In genomic region chr3:114356084-114357009, GRCh38 we compare ENCODE assay signal across 28 cellular contexts.
DNase-seq lines count a peak whose midpoint lies in the region; ATAC-seq and TF ChIP-seq lines count a peak whose summit lies in the region.
"Had no signal": no experiment of that assay in that cellular context is flagged by ENCODE, and none has a peak within 500 bp of the region (broad histone marks: within the 10 kb centered on the region; RNA-seq: fewer than 3 reads in every experiment).

No MANE protein-coding gene starts in this region.

- no peaks in the 10 kb centered on the region for H3K36me3 Mint-ChIP-seq in activated CD4-positive, alpha-beta T cell treated with anti-CD3 and anti-CD28 coated beads for 36 hours (ENCODE audit: low read depth)
- no peaks in the 10 kb centered on the region for H3K36me3 Mint-ChIP-seq in stimulated activated effector memory CD8-positive, alpha-beta T cell treated with anti-CD3 and anti-CD28 coated beads, Interleukin-12 subunit alpha, Interleukin-12 subunit beta, amount 100 ng/mL, for 72 hours
- H3K36me3 Mint-ChIP-seq in progenitor cell of endocrine pancreas (ENCODE audit: insufficient read depth), result peaks cover 8% of the 10 kb centered on the region

- no peak overlapping the region for H3K4me3 Mint-ChIP-seq in activated CD4-positive, alpha-beta T cell treated with anti-CD3 and anti-CD28 coated beads for 36 hours
- H3K4me3 Mint-ChIP-seq in stimulated activated effector memory CD8-positive, alpha-beta T cell treated with anti-CD3 and anti-CD28 coated beads, Interleukin-12 subunit alpha, Interleukin-12 subunit beta, amount 100 ng/mL, for 72 hours, result no peak overlapping the region
- H3K4me3 Mint-ChIP-seq in progenitor cell of endocrine pancreas (ENCODE audit: low read depth), result no peak overlapping the region
- H3K4me3 Mint-ChIP-seq: activated T-cell treated with anti-CD3 and anti-CD28 coated beads, Interleukin-2, amount 50 U/mL, for 24 hours; CD4-positive, alpha-beta T cell; stimulated activated naive B cell treated with anti-CD40 and anti-IgM and Interleukin-4, amounts not matched to agents 10 μg/mL and 1 μg/mL and 100 μg/mL, for 72 hours had no signal

- DNase-seq in activated CD4-positive, alpha-beta T cell treated with anti-CD3 and anti-CD28 coated beads for 36 hours, result no peak
- DNase-seq in activated CD4-positive, alpha-beta T cell treated with anti-CD3 and anti-CD28 coated beads, Interleukin-2, amount 50 U/mL, for 1 hour, result no peak
- DNase-seq in NCI-H69 (lab: John Stamatoyannopoulos, UW) (peak; percentile 3), left cardiac atrium (no peak), progenitor cell of endocrine pancreas (ENCODE audit: low spot score, unreplicated experiment) (no peak)
- DNase-seq in stimulated activated effector memory CD8-positive, alpha-beta T cell treated with anti-CD3 and anti-CD28 coated beads, Interleukin-12 subunit alpha, Interleukin-12 subunit beta, amount 100 ng/mL, for 72 hours (ENCODE audit: low spot score in 2 of 2), result no peak
- DNase-seq: 8988T; activated CD4-positive, CD25-positive, alpha-beta regulatory T cell treated with anti-CD3 and anti-CD28 coated beads, Interleukin-2, amount 50 U/mL, for 72 hours; activated T-cell treated with anti-CD3 and anti-CD28 coated beads, Interleukin-2, amount 50 U/mL, for 24 hours; brain microvascular endothelial cell; CD4-positive, alpha-beta T cell; DMS 273 treated with DMSO at 0.1 percent for 48 hours; EL; HCEC 1CT; mammary epithelial cell; NCI-H1105 treated with DMSO at 0.1 percent for 48 hours; NCI-H2029 treated with DMSO at 0.1 percent for 48 hours; NCI-H345; NCI-H774; posterior cingulate gyrus; stimulated activated CD4-positive, alpha-beta T cell treated with anti-CD3 and anti-CD28 coated beads, Interleukin-4, amount 100 ng/mL, for 24 hours; stimulated activated naive B cell treated with anti-CD40 and anti-IgM and Interleukin-4, amounts not matched to agents 10 μg/mL and 1 μg/mL and 100 μg/mL, for 72 hours; uterus had no signal

- H3K36me3 ChIP-seq in iPS-15b (ENCODE audit: control insufficient read depth, insufficient read depth, low read length), result no peaks in the 10 kb centered on the region
- H3K36me3 ChIP-seq: brain microvascular endothelial cell, uterus had no signal

- CTCF ChIA-PET in activated CD4-positive, alpha-beta T cell treated with anti-CD3 and anti-CD28 coated beads for 36 hours (lab: Charles Lee), result interaction anchor here (0.7 kb wide), 1 partner anchor 250 kb away, joined by 4 read pairs; no protein-coding TSS in a partner anchor

- H3K4me3 ChIP-seq in iPS-15b (ENCODE audit: low read depth, low read length), result peak overlapping the region; percentile 10
- H3K4me3 ChIP-seq: K562, SK-N-MC, uterus had no signal

- peak; percentile 36 for ATAC-seq in activated CD4-positive, alpha-beta T cell treated with anti-CD3 and anti-CD28 coated beads for 36 hours
- peak; percentile 59 for ATAC-seq in stimulated activated effector memory CD8-positive, alpha-beta T cell treated with anti-CD3 and anti-CD28 coated beads, Interleukin-12 subunit alpha, Interleukin-12 subunit beta, amount 100 ng/mL, for 72 hours
- no peak for ATAC-seq in left cardiac atrium
- no peak for ATAC-seq in HG02938 (IDR thresholded peaks at IDR 0.05; ENCODE audit: unreplicated experiment)
- ATAC-seq: K562; sciatic nerve; stimulated activated naive B cell treated with anti-CD40 and anti-IgM and Interleukin-4, amounts not matched to agents 10 μg/mL and 1 μg/mL and 100 μg/mL, for 72 hours had no signal

- H3K4me1 ChIP-seq in iPS-15b (ENCODE audit: control insufficient read depth, insufficient read depth, low read length), result peaks cover 18% of the 10 kb centered on the region
- H3K4me1 ChIP-seq: uterus had no signal

- POLR2A ChIA-PET in activated CD4-positive, alpha-beta T cell treated with anti-CD3 and anti-CD28 coated beads for 36 hours (lab: Charles Lee), result no interaction called here

- intact Hi-C loops in activated CD4-positive, alpha-beta T cell treated with anti-CD3 and anti-CD28 coated beads for 36 hours (cut with DNase I, micrococcal nuclease), result no loop called here
- intact Hi-C loops in left cardiac atrium (cut with DNase I), result no loop called here

- H3K4me1 Mint-ChIP-seq in activated CD4-positive, alpha-beta T cell treated with anti-CD3 and anti-CD28 coated beads for 36 hours, result peaks cover 4% of the 10 kb centered on the region
- no peaks in the 10 kb centered on the region for H3K4me1 Mint-ChIP-seq in stimulated activated effector memory CD8-positive, alpha-beta T cell treated with anti-CD3 and anti-CD28 coated beads, Interleukin-12 subunit alpha, Interleukin-12 subunit beta, amount 100 ng/mL, for 72 hours
- peaks cover 4% of the 10 kb centered on the region for H3K4me1 Mint-ChIP-seq in progenitor cell of endocrine pancreas (ENCODE audit: low read depth)

- TF ChIP-seq CTCF in progenitor cell of endocrine pancreas (IDR thresholded peaks at IDR 0.05; ENCODE audit: unreplicated experiment), result no peak

- no peaks in the 10 kb centered on the region for H3K9me3 ChIP-seq in iPS-15b (ENCODE audit: control insufficient read depth, insufficient read depth, low read length)
- H3K9me3 ChIP-seq: uterus had no signal

- no peaks in the 10 kb centered on the region for H3K27me3 ChIP-seq in iPS-15b (ENCODE audit: control insufficient read depth, insufficient read depth, low read length)
- H3K27me3 ChIP-seq: brain microvascular endothelial cell, uterus had no signal

- no peaks in the 10 kb centered on the region for H3K9me3 Mint-ChIP-seq in activated CD4-positive, alpha-beta T cell treated with anti-CD3 and anti-CD28 coated beads for 36 hours (ENCODE audit: low read depth)
- H3K9me3 Mint-ChIP-seq in stimulated activated effector memory CD8-positive, alpha-beta T cell treated with anti-CD3 and anti-CD28 coated beads, Interleukin-12 subunit alpha, Interleukin-12 subunit beta, amount 100 ng/mL, for 72 hours, result no peaks in the 10 kb centered on the region
- H3K9me3 Mint-ChIP-seq in progenitor cell of endocrine pancreas (ENCODE audit: low read depth), result no peaks in the 10 kb centered on the region
- H3K9me3 Mint-ChIP-seq: activated T-cell treated with anti-CD3 and anti-CD28 coated beads, Interleukin-2, amount 50 U/mL, for 24 hours; CD4-positive, alpha-beta T cell; stimulated activated naive B cell treated with anti-CD40 and anti-IgM and Interleukin-4, amounts not matched to agents 10 μg/mL and 1 μg/mL and 100 μg/mL, for 72 hours had no signal

- no peaks in the 10 kb centered on the region for H3K27me3 Mint-ChIP-seq in activated CD4-positive, alpha-beta T cell treated with anti-CD3 and anti-CD28 coated beads for 36 hours
- H3K27me3 Mint-ChIP-seq in progenitor cell of endocrine pancreas, result no peaks in the 10 kb centered on the region
- H3K27me3 Mint-ChIP-seq: activated T-cell treated with anti-CD3 and anti-CD28 coated beads, Interleukin-2, amount 50 U/mL, for 24 hours; CD4-positive, alpha-beta T cell; stimulated activated naive B cell treated with anti-CD40 and anti-IgM and Interleukin-4, amounts not matched to agents 10 μg/mL and 1 μg/mL and 100 μg/mL, for 72 hours had no signal

- no peak overlapping the region for H3K9ac ChIP-seq in iPS-15b (ENCODE audit: low read depth, low read length)

- H3K27ac Mint-ChIP-seq in activated CD4-positive, alpha-beta T cell treated with anti-CD3 and anti-CD28 coated beads for 36 hours, result no peak overlapping the region
- no peak overlapping the region for H3K27ac Mint-ChIP-seq in stimulated activated effector memory CD8-positive, alpha-beta T cell treated with anti-CD3 and anti-CD28 coated beads, Interleukin-12 subunit alpha, Interleukin-12 subunit beta, amount 100 ng/mL, for 72 hours
- no peak overlapping the region for H3K27ac Mint-ChIP-seq in progenitor cell of endocrine pancreas
- H3K27ac Mint-ChIP-seq: activated T-cell treated with anti-CD3 and anti-CD28 coated beads, Interleukin-2, amount 50 U/mL, for 24 hours; CD4-positive, alpha-beta T cell; stimulated activated naive B cell treated with anti-CD40 and anti-IgM and Interleukin-4, amounts not matched to agents 10 μg/mL and 1 μg/mL and 100 μg/mL, for 72 hours had no signal

Comparison
In these comparisons a context has a peak if more than half of its experiments do, and no peak if none do; other contexts are left out.
1. ATAC-seq: peak in activated CD4-positive, alpha-beta T cell treated with anti-CD3 and anti-CD28 coated beads for 36 hours (single experiment) and stimulated activated effector memory CD8-positive, alpha-beta T cell treated with anti-CD3 and anti-CD28 coated beads, Interleukin-12 subunit alpha, Interleukin-12 subunit beta, amount 100 ng/mL, for 72 hours (single experiment); none in left cardiac atrium (0 of 2) and HG02938 (single experiment).